ENCODE assay signal across 1 cellular context in the genomic region with DNA sequence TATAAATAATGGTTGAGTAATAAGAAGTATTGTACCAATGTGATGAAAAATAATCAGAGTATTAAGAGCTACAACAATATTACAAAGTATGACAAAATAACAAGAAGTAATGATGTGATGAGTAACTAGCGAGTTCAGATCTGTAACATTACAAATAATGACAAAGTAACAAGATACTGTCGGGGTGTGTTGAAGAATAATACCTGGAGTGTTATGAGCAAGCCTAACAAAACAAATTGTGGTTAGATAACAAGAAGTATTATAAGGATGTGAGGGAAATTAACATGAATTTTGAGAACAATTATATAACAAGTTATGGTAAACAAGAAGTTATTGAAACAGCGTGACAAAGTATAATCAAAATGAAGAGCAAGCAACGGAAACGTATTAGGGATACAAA.
TF ChIP-seq lines count a peak whose summit lies in the region.

No MANE protein-coding gene starts in this region.

TF ChIP-seq in K562, 482 proteins besides CTCF, POLR2A, EP300 and RAD21:
- no peak for TF ChIP-seq NONO (IDR thresholded peaks at IDR 0.05; ENCODE audit: low read depth in 2 of 2, low read length in 1 of 2)
- TF ChIP-seq, protein P1, sequence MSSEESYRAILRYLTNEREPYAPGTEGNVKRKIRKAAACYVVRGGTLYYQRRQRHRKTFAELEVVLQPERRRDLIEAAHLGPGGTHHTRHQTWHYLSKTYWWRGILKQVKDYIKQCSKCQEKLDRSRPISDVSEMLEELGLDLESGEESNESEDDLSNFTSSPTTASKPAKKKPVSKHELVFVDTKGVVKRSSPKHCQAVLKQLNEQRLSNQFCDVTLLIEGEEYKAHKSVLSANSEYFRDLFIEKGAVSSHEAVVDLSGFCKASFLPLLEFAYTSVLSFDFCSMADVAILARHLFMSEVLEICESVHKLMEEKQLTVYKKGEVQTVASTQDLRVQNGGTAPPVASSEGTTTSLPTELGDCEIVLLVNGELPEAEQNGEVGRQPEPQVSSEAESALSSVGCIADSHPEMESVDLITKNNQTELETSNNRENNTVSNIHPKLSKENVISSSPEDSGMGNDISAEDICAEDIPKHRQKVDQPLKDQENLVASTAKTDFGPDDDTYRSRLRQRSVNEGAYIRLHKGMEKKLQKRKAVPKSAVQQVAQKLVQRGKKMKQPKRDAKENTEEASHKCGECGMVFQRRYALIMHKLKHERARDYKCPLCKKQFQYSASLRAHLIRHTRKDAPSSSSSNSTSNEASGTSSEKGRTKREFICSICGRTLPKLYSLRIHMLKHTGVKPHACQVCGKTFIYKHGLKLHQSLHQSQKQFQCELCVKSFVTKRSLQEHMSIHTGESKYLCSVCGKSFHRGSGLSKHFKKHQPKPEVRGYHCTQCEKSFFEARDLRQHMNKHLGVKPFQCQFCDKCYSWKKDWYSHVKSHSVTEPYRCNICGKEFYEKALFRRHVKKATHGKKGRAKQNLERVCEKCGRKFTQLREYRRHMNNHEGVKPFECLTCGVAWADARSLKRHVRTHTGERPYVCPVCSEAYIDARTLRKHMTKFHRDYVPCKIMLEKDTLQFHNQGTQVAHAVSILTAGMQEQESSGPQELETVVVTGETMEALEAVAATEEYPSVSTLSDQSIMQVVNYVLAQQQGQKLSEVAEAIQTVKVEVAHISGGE (CRISPR knock-in tag; IDR thresholded peaks at IDR 0.05) = peak in 1 of 3 experiments; percentile 78; a peak in 2 of 6 replicates
